Comparison of ENCODE assay signal across 8 cellular contexts in genomic region chr17:29294580-29294900, GRCh38. TPM values are rescaled to one million over a fixed set of nuclear protein-coding genes. Genes with fewer than 3 reads are reported as not detected.
DNase-seq lines count a peak whose midpoint lies in the region; ATAC-seq, FAIRE-seq and TF ChIP-seq lines count a peak whose summit lies in the region.

No MANE protein-coding gene starts in this region.

- no peak for TF ChIP-seq CTCF in kidney (IDR thresholded peaks at IDR 0.05; ENCODE audit: borderline replicate concordance, extremely low read depth, insufficient read depth)
- TF ChIP-seq CTCF in testis (IDR thresholded peaks at IDR 0.05) = no peak

- no peak for TF ChIP-seq POLR2A in testis (IDR thresholded peaks at IDR 0.05)

- 0% methylated on average over 2 of the region's 2 CpGs for WGBS in testis, 2 donors

- peak overlapping the region; percentile 79 to 83 for H3K9ac ChIP-seq in kidney (ENCODE audit: low read length in 2 of 2)

- H3K36me3 ChIP-seq in kidney (ENCODE audit: control insufficient read depth in 1 of 2, insufficient read depth in 2 of 2, low read length in 2 of 2) (no peaks in the 10 kb centered on the region), testis (ENCODE audit: low read depth, missing control alignments) (no peaks in the 10 kb centered on the region)

- no peaks in the 10 kb centered on the region for H3K9me3 ChIP-seq in kidney (ENCODE audit: control insufficient read depth in 1 of 2, low read length in 2 of 2)
- no peaks in the 10 kb centered on the region for H3K9me3 ChIP-seq in testis

- peak overlapping the region; percentile 100 for H3K4me3 Mint-ChIP-seq in T-helper 1 cell treated with Interleukin-12 subunit alpha and Interleukin-12 subunit beta and Interleukin-4 antibody, amounts not matched to agents 30 μg/mL and 1 μg/mL, for 36 hours
- peak overlapping the region; percentile 100 for H3K4me3 Mint-ChIP-seq in activated naive CD8-positive, alpha-beta T cell

- H3K27ac ChIP-seq in kidney (ENCODE audit: low read depth in 2 of 2, low read length in 2 of 2) (peak overlapping the region; percentile 96 to 99), testis (peak overlapping the region; percentile 61 to 99)

- no peaks in the 10 kb centered on the region for H3K9me3 Mint-ChIP-seq in T-helper 1 cell treated with Interleukin-12 subunit alpha and Interleukin-12 subunit beta and Interleukin-4 antibody, amounts not matched to agents 30 μg/mL and 1 μg/mL, for 36 hours
- H3K9me3 Mint-ChIP-seq in activated naive CD8-positive, alpha-beta T cell (ENCODE audit: low read depth) = no peaks in the 10 kb centered on the region

- H3K27me3 Mint-ChIP-seq in T-helper 1 cell treated with Interleukin-12 subunit alpha and Interleukin-12 subunit beta and Interleukin-4 antibody, amounts not matched to agents 30 μg/mL and 1 μg/mL, for 36 hours (ENCODE audit: low read depth) = no peaks in the 10 kb centered on the region
- H3K27me3 Mint-ChIP-seq in activated naive CD8-positive, alpha-beta T cell = no peaks in the 10 kb centered on the region

- peak overlapping the region; percentile 95 to 99 for H3K4me3 ChIP-seq in kidney (ENCODE audit: low read length in 2 of 2)
- H3K4me3 ChIP-seq in testis = peak overlapping the region; percentile 72 to 94

- intact Hi-C loops in kidney (cut with DNase I) = no loop called here
- intact Hi-C loops in testis (cut with DNase I; ENCODE audit: low total_unique reads) = loop anchor here (10.0 kb wide), 1 partner anchor 150 kb away; no protein-coding TSS in a partner anchor

- peaks cover 4 to 10% of the 10 kb centered on the region in 2 donors for H3K4me1 ChIP-seq in kidney (ENCODE audit: control insufficient read depth in 1 of 2, insufficient read depth in 1 of 2, low read depth in 1 of 2, low read length in 2 of 2)
- H3K4me1 ChIP-seq in testis = peaks cover 24% of the 10 kb centered on the region

- H3K36me3 Mint-ChIP-seq in T-helper 1 cell treated with Interleukin-12 subunit alpha and Interleukin-12 subunit beta and Interleukin-4 antibody, amounts not matched to agents 30 μg/mL and 1 μg/mL, for 36 hours (ENCODE audit: low read depth) = peaks cover 15% of the 10 kb centered on the region
- no peaks in the 10 kb centered on the region for H3K36me3 Mint-ChIP-seq in activated naive CD8-positive, alpha-beta T cell

- ATAC-seq in HG03097 (IDR thresholded peaks at IDR 0.05; ENCODE audit: low FRiP score, unreplicated experiment) (no peak), GM21367 (IDR thresholded peaks at IDR 0.05; ENCODE audit: unreplicated experiment) (no peak)

- no peak for FAIRE-seq in kidney (lab: Jason Lieb, UNC)

- H3K27ac Mint-ChIP-seq in T-helper 1 cell treated with Interleukin-12 subunit alpha and Interleukin-12 subunit beta and Interleukin-4 antibody, amounts not matched to agents 30 μg/mL and 1 μg/mL, for 36 hours = peak overlapping the region; percentile 100
- peak overlapping the region; percentile 99 for H3K27ac Mint-ChIP-seq in activated naive CD8-positive, alpha-beta T cell

- DNase-seq in T-helper 1 cell (no peak), kidney (no peak), testis (no peak), GM03348 (ENCODE audit: low spot score) (no peak)

- no peaks in the 10 kb centered on the region for H3K27me3 ChIP-seq in testis

- H3K4me1 Mint-ChIP-seq in T-helper 1 cell treated with Interleukin-12 subunit alpha and Interleukin-12 subunit beta and Interleukin-4 antibody, amounts not matched to agents 30 μg/mL and 1 μg/mL, for 36 hours (ENCODE audit: low read depth) = peaks cover 25% of the 10 kb centered on the region
- H3K4me1 Mint-ChIP-seq in activated naive CD8-positive, alpha-beta T cell (ENCODE audit: low read depth) = peaks cover 24% of the 10 kb centered on the region

RNA-seq across cellular contexts. Expression of gene NUFIP2, which starts 0.6 kb away (rescaled TPM):
- 52.3 TPM for total RNA-seq in kidney
- polyA plus RNA-seq in kidney (ENCODE audit: insufficient read depth, low read depth, low replicate concordance) = 7.6 TPM
- total RNA-seq in testis = 10 to 100 TPM; 33.6 to 39.0 TPM
- 24.6 TPM for polyA plus RNA-seq in testis (ENCODE audit: insufficient read depth, low read depth, low replicate concordance)

RNA-seq across cellular contexts. Expression of gene CRYBA1, which starts 47.9 kb away (rescaled TPM):
- total RNA-seq in kidney = not detected
- polyA plus RNA-seq in kidney (ENCODE audit: insufficient read depth, low read depth, low replicate concordance) = not detected
- not detected for total RNA-seq in testis
- polyA plus RNA-seq in testis (ENCODE audit: insufficient read depth, low read depth, low replicate concordance) = not detected
